In the genomic region with DNA sequence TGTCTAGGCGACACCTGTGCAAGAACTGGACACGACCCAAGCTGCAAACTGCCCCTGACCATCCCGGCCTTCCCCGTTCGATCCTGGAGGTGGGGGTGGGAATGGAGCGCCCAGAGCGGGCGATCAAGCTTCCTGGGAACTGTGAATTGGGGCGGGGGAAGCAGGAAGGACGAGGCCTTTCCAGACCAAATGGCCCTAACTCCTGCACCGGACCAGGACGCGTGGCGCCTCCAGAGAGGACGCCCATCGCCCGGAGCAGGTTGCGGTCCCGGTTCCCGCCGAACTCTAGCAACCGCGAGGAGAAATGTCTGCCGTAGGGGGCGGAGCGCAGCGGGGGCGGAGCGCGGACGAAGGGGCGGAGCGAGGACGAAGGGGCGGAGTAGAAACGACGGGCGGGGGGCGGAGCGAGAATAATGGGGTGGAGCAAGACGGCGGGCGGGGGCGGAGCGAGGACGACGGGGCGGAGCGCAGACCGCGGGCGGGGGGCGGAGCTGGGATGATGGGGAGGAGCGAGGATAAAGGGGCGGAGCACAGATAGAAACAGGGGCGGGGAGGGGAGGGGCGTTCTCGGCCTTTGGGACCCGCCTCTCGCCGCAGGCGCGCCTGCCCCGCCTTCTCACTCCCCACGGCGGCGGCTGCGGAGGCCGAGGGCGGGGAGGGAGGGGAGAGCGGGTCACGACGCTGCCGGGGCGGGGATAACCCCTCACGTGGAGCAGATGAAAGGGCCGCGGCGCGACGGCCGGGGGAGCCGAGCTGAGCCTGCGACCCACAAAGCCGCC, we compare ENCODE assay signal across 8 cellular contexts. TPM values are rescaled to one million over a fixed set of nuclear protein-coding genes. Genes with fewer than 3 reads are reported as not detected.
DNase-seq lines count a peak whose midpoint lies in the region; ATAC-seq and TF ChIP-seq lines count a peak whose summit lies in the region.

A gene (plus strand): TSS at position 695 of the 779 bp plus-strand sequence. CDS start 195 bp downstream, outside the sequence.

- H3K27me3 ChIP-seq in MM.1S (replicated peaks; ENCODE audit: insufficient read depth, low read length): no peaks in the 10 kb centered on the region
- peaks cover 7% of the 10 kb centered on the region for H3K27me3 ChIP-seq in neural progenitor cell

- no peak within 1 kb of the TSS for H3K27ac Mint-ChIP-seq in activated naive CD4-positive, alpha-beta T cell treated with anti-CD3 and anti-CD28 coated beads for 36 hours
- H3K27ac Mint-ChIP-seq in neural progenitor cell: peak within 1 kb of the TSS; percentile 46
- H3K27ac Mint-ChIP-seq in stimulated activated naive CD8-positive, alpha-beta T cell treated with anti-CD3 and anti-CD28 coated beads, Interleukin-15, Interleukin-2, amounts not matched to agents 100 ng/mL and 50 ng/mL, for 24 hours: peak within 1 kb of the TSS; percentile 64

- no peaks in the 10 kb centered on the region for H3K9me3 Mint-ChIP-seq in activated naive CD4-positive, alpha-beta T cell treated with anti-CD3 and anti-CD28 coated beads for 36 hours
- H3K9me3 Mint-ChIP-seq in neural progenitor cell: no peaks in the 10 kb centered on the region
- no peaks in the 10 kb centered on the region for H3K9me3 Mint-ChIP-seq in stimulated activated naive CD8-positive, alpha-beta T cell treated with anti-CD3 and anti-CD28 coated beads, Interleukin-15, Interleukin-2, amounts not matched to agents 100 ng/mL and 50 ng/mL, for 24 hours

- H3K4me3 ChIP-seq in MM.1S (ENCODE audit: low read length) (peak within 1 kb of the TSS; percentile 71), neural progenitor cell (peak within 1 kb of the TSS; percentile 68)

- intact Hi-C loops in activated naive CD4-positive, alpha-beta T cell treated with anti-CD3 and anti-CD28 coated beads for 36 hours (cut with micrococcal nuclease): loop anchor here (1.0 to 5.0 kb wide), 6 partner anchors 26 to 386 kb away; a partner anchor contains a TSS

- H3K4me3 Mint-ChIP-seq in activated naive CD4-positive, alpha-beta T cell treated with anti-CD3 and anti-CD28 coated beads for 36 hours: peak within 1 kb of the TSS; percentile 81
- H3K4me3 Mint-ChIP-seq in neural progenitor cell: peak within 1 kb of the TSS; percentile 92
- H3K4me3 Mint-ChIP-seq in stimulated activated naive CD8-positive, alpha-beta T cell treated with anti-CD3 and anti-CD28 coated beads, Interleukin-15, Interleukin-2, amounts not matched to agents 100 ng/mL and 50 ng/mL, for 24 hours: peak within 1 kb of the TSS; percentile 78

- peak within 1 kb of the TSS; percentile 90 for H2AFZ ChIP-seq in MM.1S (ENCODE audit: low read length)
- peak within 1 kb of the TSS; percentile 99 for H2AFZ ChIP-seq in neural progenitor cell (replicated peaks)

- DNase-seq in CD1c-positive myeloid dendritic cell (ENCODE audit: extremely low spot score) (peak; percentile 95), MM.1S (peak; percentile 86), SK-N-DZ (ENCODE audit: low spot score) (peak; percentile 90), foreskin melanocyte (peak; percentile 58), neural progenitor cell (ENCODE audit: low spot score) (peak; percentile 97)
- peak; percentile 92 for DNase-seq in activated naive CD4-positive, alpha-beta T cell treated with anti-CD3 and anti-CD28 coated beads for 36 hours

- H3K36me3 Mint-ChIP-seq in activated naive CD4-positive, alpha-beta T cell treated with anti-CD3 and anti-CD28 coated beads for 36 hours (ENCODE audit: low read depth): no peaks in the 10 kb centered on the region
- peaks cover 9% of the 10 kb centered on the region for H3K36me3 Mint-ChIP-seq in neural progenitor cell
- H3K36me3 Mint-ChIP-seq in stimulated activated naive CD8-positive, alpha-beta T cell treated with anti-CD3 and anti-CD28 coated beads, Interleukin-15, Interleukin-2, amounts not matched to agents 100 ng/mL and 50 ng/mL, for 24 hours (ENCODE audit: low read depth): no peaks in the 10 kb centered on the region

- no peaks in the 10 kb centered on the region for H3F3A ChIP-seq in MM.1S (ENCODE audit: insufficient read depth, low read length)
- peaks cover 26% of the 10 kb centered on the region for H3F3A ChIP-seq in neural progenitor cell (ENCODE audit: low read depth)

- H3K9ac ChIP-seq in MM.1S (ENCODE audit: low read length): peak within 1 kb of the TSS; percentile 62
- H3K9ac ChIP-seq in neural progenitor cell: no peak within 1 kb of the TSS

- H3K4me1 Mint-ChIP-seq in activated naive CD4-positive, alpha-beta T cell treated with anti-CD3 and anti-CD28 coated beads for 36 hours (ENCODE audit: low read depth): peaks cover 19% of the 10 kb centered on the region
- H3K4me1 Mint-ChIP-seq in neural progenitor cell: peaks cover 45% of the 10 kb centered on the region
- peaks cover 19% of the 10 kb centered on the region for H3K4me1 Mint-ChIP-seq in stimulated activated naive CD8-positive, alpha-beta T cell treated with anti-CD3 and anti-CD28 coated beads, Interleukin-15, Interleukin-2, amounts not matched to agents 100 ng/mL and 50 ng/mL, for 24 hours (ENCODE audit: low read depth)

- H3K36me3 ChIP-seq in MM.1S (replicated peaks; ENCODE audit: insufficient read depth, low read length) (no peaks in the 10 kb centered on the region), neural progenitor cell (no peaks in the 10 kb centered on the region)

- H4K20me1 ChIP-seq in MM.1S (ENCODE audit: insufficient read depth, low read length) (no peaks in the 10 kb centered on the region), neural progenitor cell (ENCODE audit: low read depth) (peaks cover 40% of the 10 kb centered on the region)

- CTCF ChIA-PET in activated naive CD4-positive, alpha-beta T cell treated with anti-CD3 and anti-CD28 coated beads for 36 hours (lab: Charles Lee): interaction anchor here (0.5 to 0.8 kb wide), 2 partner anchors 92 to 158 kb away, joined by 3 read pairs; no protein-coding TSS in a partner anchor

- H3K9me3 ChIP-seq in MM.1S (replicated peaks; ENCODE audit: insufficient read depth, low read length) (no peaks in the 10 kb centered on the region), neural progenitor cell (ENCODE audit: low read depth) (no peaks in the 10 kb centered on the region)

- peaks cover 40% of the 10 kb centered on the region for H3K79me2 ChIP-seq in MM.1S (ENCODE audit: low read length)
- peaks cover 40% of the 10 kb centered on the region for H3K79me2 ChIP-seq in neural progenitor cell (ENCODE audit: low read depth)

- peaks cover 11% of the 10 kb centered on the region for H3K4me1 ChIP-seq in MM.1S (ENCODE audit: low read length)
- H3K4me1 ChIP-seq in neural progenitor cell: peaks cover 33% of the 10 kb centered on the region

- peaks cover 17% of the 10 kb centered on the region for H3K27me3 Mint-ChIP-seq in activated naive CD4-positive, alpha-beta T cell treated with anti-CD3 and anti-CD28 coated beads for 36 hours (ENCODE audit: low read depth)
- no peaks in the 10 kb centered on the region for H3K27me3 Mint-ChIP-seq in neural progenitor cell (ENCODE audit: insufficient read depth, low read depth)
- H3K27me3 Mint-ChIP-seq in stimulated activated naive CD8-positive, alpha-beta T cell treated with anti-CD3 and anti-CD28 coated beads, Interleukin-15, Interleukin-2, amounts not matched to agents 100 ng/mL and 50 ng/mL, for 24 hours: peaks cover 35% of the 10 kb centered on the region

- H3K27ac ChIP-seq in MM.1S (ENCODE audit: low read length) (no peak within 1 kb of the TSS), neural progenitor cell (no peak within 1 kb of the TSS)

- H3K9me2 ChIP-seq in MM.1S (replicated peaks; ENCODE audit: insufficient read depth, low read length): no peaks in the 10 kb centered on the region

- H3K4me2 ChIP-seq in MM.1S (ENCODE audit: low read depth, low read length): peak within 1 kb of the TSS; percentile 95
- peak within 1 kb of the TSS; percentile 91 for H3K4me2 ChIP-seq in neural progenitor cell

- ATAC-seq in GM21723 (IDR thresholded peaks at IDR 0.05; ENCODE audit: unreplicated experiment): peak; percentile 66

- TF ChIP-seq CTCF in MM.1S (IDR thresholded peaks at IDR 0.05; ENCODE audit: low read length) (no peak), neural progenitor cell (IDR thresholded peaks at IDR 0.05) (no peak)

RNA-seq across cellular contexts. Expression of the gene that starts here (rescaled TPM):
- 10.8 and 10.9 TPM in 2 replicates for polyA plus RNA-seq in SK-N-DZ (2014; cell fraction: cytosol; rRNA removed)
- polyA plus RNA-seq in SK-N-DZ (2014; cell fraction: nucleus; rRNA removed): 6.6 and 8.7 TPM in 2 replicates
- 1 to 10 TPM; 1.6 to 2.2 TPM for total RNA-seq in activated naive CD4-positive, alpha-beta T cell treated with anti-CD3 and anti-CD28 coated beads for 36 hours
- total RNA-seq in neural progenitor cell (ENCODE audit: low replicate concordance): 4.1 and 12.0 TPM in 2 replicates
